ENCODE assay signal across 1 cellular context in the genomic region with DNA sequence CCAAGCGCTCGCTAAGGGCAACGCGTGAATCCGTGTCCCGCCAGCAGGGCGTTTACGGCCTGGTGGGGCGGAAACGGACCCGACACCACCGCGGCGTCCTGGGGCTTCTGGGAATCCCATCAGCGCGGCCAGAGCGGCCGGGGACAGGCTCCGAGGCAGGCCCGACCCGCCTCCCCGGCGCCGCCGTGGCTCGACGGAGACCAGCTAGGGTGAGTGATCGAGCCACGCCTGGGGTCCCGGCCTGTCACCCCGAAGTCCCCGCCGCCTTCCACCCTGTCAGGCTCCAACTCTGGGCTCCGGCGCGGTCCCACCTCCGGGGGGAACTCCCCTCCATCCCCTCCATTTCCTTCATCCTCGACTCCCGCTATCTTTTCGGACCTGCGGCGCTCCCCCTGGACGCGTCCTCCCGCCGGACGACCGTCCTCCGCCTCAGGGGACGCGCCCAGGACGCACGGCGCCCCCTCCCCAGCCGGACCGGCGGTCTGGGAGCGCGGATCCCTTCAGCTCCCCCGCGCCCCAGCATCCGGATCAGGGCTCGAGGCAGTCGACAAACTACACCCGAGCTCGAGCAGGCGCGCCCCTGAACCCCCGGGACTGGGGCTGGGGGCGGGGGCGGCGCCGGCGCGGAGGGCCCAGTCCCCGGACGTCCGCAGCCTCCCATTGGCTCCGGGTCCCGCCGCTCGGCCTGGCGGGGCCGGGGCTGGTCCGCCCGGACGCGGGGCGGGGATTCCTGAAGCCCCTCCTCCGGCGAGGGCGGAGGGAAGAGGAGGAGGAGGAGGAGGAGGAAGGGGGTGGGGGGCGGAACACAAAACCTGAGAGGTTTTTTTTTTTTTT.
TF ChIP-seq lines count a peak whose summit lies in the region.

No MANE protein-coding gene starts in this region.

TF ChIP-seq in SK-N-SH, 30 proteins besides CTCF, POLR2A, EP300 and RAD21 (continued from another document):
- TF ChIP-seq NRF1 (IDR thresholded peaks at IDR 0.05; ENCODE audit: low read depth, low read length) (peak; percentile 52), RCOR1 (IDR thresholded peaks at IDR 0.05; ENCODE audit: low read length) (no peak), ELF1 (IDR thresholded peaks at IDR 0.05) (no peak), FOSL2 (IDR thresholded peaks at IDR 0.05; ENCODE audit: borderline replicate concordance, low read depth) (no peak), TCF12 (IDR thresholded peaks at IDR 0.05) (no peak), POLR2AphosphoS5 (IDR thresholded peaks at IDR 0.05; ENCODE audit: low read depth, low read length) (peak; percentile 58), CHD2 (IDR thresholded peaks at IDR 0.05; ENCODE audit: low read length, partially characterized antibody) (peak; percentile 18), MEF2A (IDR thresholded peaks at IDR 0.05; ENCODE audit: borderline replicate concordance, low read depth) (no peak), JUND (IDR thresholded peaks at IDR 0.05) (no peak), EZH2phosphoT487 (IDR thresholded peaks at IDR 0.05; ENCODE audit: borderline replicate concordance, low read depth) (no peak), TAF1 (IDR thresholded peaks at IDR 0.05; ENCODE audit: borderline replicate concordance, low read depth, low read length) (peak; percentile 55; the same call in 1 of the 2 replicates), RFX5 (IDR thresholded peaks at IDR 0.05; ENCODE audit: low read length) (no peak), SIN3A (IDR thresholded peaks at IDR 0.05; ENCODE audit: borderline replicate concordance, low read depth, low read length) (no peak), FOXM1 (IDR thresholded peaks at IDR 0.05; ENCODE audit: low read depth) (no peak), GABPA (IDR thresholded peaks at IDR 0.05; ENCODE audit: low read depth) (no peak), MXI1 (IDR thresholded peaks at IDR 0.05; ENCODE audit: low read depth, low read length) (0 out of 2 replicates have a peak, but pooled peaks have one; percentile 24), FOXJ3 (CRISPR knock-in tag; IDR thresholded peaks at IDR 0.05) (no peak)
- TF ChIP-seq, protein P1, sequence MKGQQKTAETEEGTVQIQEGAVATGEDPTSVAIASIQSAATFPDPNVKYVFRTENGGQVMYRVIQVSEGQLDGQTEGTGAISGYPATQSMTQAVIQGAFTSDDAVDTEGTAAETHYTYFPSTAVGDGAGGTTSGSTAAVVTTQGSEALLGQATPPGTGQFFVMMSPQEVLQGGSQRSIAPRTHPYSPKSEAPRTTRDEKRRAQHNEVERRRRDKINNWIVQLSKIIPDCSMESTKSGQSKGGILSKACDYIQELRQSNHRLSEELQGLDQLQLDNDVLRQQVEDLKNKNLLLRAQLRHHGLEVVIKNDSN (IDR thresholded peaks at IDR 0.05; ENCODE audit: borderline replicate concordance, low read depth) = no peak
- TF ChIP-seq, protein P2, sequence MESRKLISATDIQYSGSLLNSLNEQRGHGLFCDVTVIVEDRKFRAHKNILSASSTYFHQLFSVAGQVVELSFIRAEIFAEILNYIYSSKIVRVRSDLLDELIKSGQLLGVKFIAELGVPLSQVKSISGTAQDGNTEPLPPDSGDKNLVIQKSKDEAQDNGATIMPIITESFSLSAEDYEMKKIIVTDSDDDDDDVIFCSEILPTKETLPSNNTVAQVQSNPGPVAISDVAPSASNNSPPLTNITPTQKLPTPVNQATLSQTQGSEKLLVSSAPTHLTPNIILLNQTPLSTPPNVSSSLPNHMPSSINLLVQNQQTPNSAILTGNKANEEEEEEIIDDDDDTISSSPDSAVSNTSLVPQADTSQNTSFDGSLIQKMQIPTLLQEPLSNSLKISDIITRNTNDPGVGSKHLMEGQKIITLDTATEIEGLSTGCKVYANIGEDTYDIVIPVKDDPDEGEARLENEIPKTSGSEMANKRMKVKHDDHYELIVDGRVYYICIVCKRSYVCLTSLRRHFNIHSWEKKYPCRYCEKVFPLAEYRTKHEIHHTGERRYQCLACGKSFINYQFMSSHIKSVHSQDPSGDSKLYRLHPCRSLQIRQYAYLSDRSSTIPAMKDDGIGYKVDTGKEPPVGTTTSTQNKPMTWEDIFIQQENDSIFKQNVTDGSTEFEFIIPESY (IDR thresholded peaks at IDR 0.05; ENCODE audit: borderline replicate concordance, low read depth) = no peak
- TF ChIP-seq, protein P3, sequence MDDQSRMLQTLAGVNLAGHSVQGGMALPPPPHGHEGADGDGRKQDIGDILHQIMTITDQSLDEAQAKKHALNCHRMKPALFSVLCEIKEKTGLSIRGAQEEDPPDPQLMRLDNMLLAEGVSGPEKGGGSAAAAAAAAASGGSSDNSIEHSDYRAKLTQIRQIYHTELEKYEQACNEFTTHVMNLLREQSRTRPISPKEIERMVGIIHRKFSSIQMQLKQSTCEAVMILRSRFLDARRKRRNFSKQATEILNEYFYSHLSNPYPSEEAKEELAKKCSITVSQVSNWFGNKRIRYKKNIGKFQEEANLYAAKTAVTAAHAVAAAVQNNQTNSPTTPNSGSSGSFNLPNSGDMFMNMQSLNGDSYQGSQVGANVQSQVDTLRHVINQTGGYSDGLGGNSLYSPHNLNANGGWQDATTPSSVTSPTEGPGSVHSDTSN (IDR thresholded peaks at IDR 0.05) = peak; percentile 98
- TF ChIP-seq, protein P4, sequence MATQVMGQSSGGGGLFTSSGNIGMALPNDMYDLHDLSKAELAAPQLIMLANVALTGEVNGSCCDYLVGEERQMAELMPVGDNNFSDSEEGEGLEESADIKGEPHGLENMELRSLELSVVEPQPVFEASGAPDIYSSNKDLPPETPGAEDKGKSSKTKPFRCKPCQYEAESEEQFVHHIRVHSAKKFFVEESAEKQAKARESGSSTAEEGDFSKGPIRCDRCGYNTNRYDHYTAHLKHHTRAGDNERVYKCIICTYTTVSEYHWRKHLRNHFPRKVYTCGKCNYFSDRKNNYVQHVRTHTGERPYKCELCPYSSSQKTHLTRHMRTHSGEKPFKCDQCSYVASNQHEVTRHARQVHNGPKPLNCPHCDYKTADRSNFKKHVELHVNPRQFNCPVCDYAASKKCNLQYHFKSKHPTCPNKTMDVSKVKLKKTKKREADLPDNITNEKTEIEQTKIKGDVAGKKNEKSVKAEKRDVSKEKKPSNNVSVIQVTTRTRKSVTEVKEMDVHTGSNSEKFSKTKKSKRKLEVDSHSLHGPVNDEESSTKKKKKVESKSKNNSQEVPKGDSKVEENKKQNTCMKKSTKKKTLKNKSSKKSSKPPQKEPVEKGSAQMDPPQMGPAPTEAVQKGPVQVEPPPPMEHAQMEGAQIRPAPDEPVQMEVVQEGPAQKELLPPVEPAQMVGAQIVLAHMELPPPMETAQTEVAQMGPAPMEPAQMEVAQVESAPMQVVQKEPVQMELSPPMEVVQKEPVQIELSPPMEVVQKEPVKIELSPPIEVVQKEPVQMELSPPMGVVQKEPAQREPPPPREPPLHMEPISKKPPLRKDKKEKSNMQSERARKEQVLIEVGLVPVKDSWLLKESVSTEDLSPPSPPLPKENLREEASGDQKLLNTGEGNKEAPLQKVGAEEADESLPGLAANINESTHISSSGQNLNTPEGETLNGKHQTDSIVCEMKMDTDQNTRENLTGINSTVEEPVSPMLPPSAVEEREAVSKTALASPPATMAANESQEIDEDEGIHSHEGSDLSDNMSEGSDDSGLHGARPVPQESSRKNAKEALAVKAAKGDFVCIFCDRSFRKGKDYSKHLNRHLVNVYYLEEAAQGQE (IDR thresholded peaks at IDR 0.05; ENCODE audit: low read depth, low read length) = no peak
- TF ChIP-seq, protein P5, sequence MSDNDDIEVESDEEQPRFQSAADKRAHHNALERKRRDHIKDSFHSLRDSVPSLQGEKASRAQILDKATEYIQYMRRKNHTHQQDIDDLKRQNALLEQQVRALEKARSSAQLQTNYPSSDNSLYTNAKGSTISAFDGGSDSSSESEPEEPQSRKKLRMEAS (IDR thresholded peaks at IDR 0.05; ENCODE audit: low read depth) = peak; percentile 5; the same call in 1 of the 2 replicates
